12 cellular contexts compared by ENCODE assay signal in genomic region chr10:132774905-132775863, GRCh38. TPM values are rescaled to one million over a fixed set of nuclear protein-coding genes. Genes with fewer than 3 reads are reported as not detected.
DNase-seq lines count a peak whose midpoint lies in the region; ATAC-seq and TF ChIP-seq lines count a peak whose summit lies in the region.
"Had no signal": no experiment of that assay in that cellular context is flagged by ENCODE, and none has a peak within 500 bp of the region (broad histone marks: within the 10 kb centered on the region; RNA-seq: fewer than 3 reads in every experiment).

No MANE protein-coding gene starts in this region.

- no peak overlapping the region for H4K8ac ChIP-seq in H9 (replicated peaks; ENCODE audit: insufficient read length, low read depth, low read length)

- DNase-seq in Ammon's horn (ENCODE audit: low spot score) = peak; percentile 97
- DNase-seq in H9 = peak; percentile 86
- peak in 53 of 58 donors; percentile 9 to 100 (median 84) for DNase-seq in anterior cingulate cortex (lab: John Stamatoyannopoulos, UW)
- no peak for DNase-seq in left lung
- no peak for DNase-seq in CD8-positive, alpha-beta T cell
- DNase-seq: activated CD8-positive, alpha-beta memory T cell treated with anti-CD3 and anti-CD28 coated beads, Interleukin-2, amount 10 ng/mL, durations not matched to agents 7 days and 5 days; adrenal gland; PC-9 had no signal

- no peak overlapping the region for H4K91ac ChIP-seq in H9 (ENCODE audit: insufficient read length, low read depth, low read length)

- peaks cover 4 to 8% (median 6%) of the 10 kb centered on the region in 3 experiments; a peak in 5 of 7 replicates for H3K36me3 Mint-ChIP-seq in H9 (ENCODE audit: insufficient read depth in 1 of 3, low read depth in 3 of 3)
- H3K36me3 Mint-ChIP-seq in CD8-positive, alpha-beta T cell = peaks cover 26% of the 10 kb centered on the region

- no peak overlapping the region for H2AK5ac ChIP-seq in H9 (ENCODE audit: insufficient read length, low read length)

- H3K4me1 ChIP-seq in H9 (ENCODE audit: insufficient read depth, low read length) (no peaks in the 10 kb centered on the region), left lung (no peaks in the 10 kb centered on the region)
- no peaks in the 10 kb centered on the region for H3K4me1 ChIP-seq in CD8-positive, alpha-beta T cell (ENCODE audit: insufficient read depth, low read length)
- H3K4me1 ChIP-seq: adrenal gland had no signal

- peaks cover 0 to 71% of the 10 kb centered on the region in 2 donors for H3K36me3 ChIP-seq in left lung
- H3K36me3 ChIP-seq in CD8-positive, alpha-beta T cell (ENCODE audit: insufficient read depth, low read length) = no peaks in the 10 kb centered on the region

- intact Hi-C loops in left lung (cut with DNase I) = no loop called here
- intact Hi-C loops in CD8-positive, alpha-beta T cell (cut with DNase I, micrococcal nuclease) = no loop called here

- peaks cover 8 to 9% of the 10 kb centered on the region in 2 experiments; a peak in 4 of 5 replicates for H3K9me3 Mint-ChIP-seq in H9
- no peaks in the 10 kb centered on the region for H3K9me3 Mint-ChIP-seq in CD8-positive, alpha-beta T cell

- no peak overlapping the region for H2BK12ac ChIP-seq in H9 (ENCODE audit: insufficient read length, low read depth, low read length)

- H2BK20ac ChIP-seq in H9 (ENCODE audit: low read depth, low read length, poor library complexity, severe bottlenecking) = no peak overlapping the region

- POLR2A ChIA-PET in CD8-positive, alpha-beta T cell (lab: Charles Lee) = no interaction called here

- H4K5ac ChIP-seq in H9 (ENCODE audit: insufficient read length, low read depth, low read length) = no peak overlapping the region

- H3K4ac ChIP-seq in H9 (ENCODE audit: low read depth, low read length) = no peak overlapping the region

- peaks cover 2% of the 10 kb centered on the region; the same call in 1 of the 2 replicates for H3K27me3 Mint-ChIP-seq in H9 (ENCODE audit: low read depth)
- H3K27me3 Mint-ChIP-seq in CD8-positive, alpha-beta T cell (ENCODE audit: low read depth) = no peaks in the 10 kb centered on the region
- H3K27me3 Mint-ChIP-seq: activated CD8-positive, alpha-beta memory T cell treated with anti-CD3 and anti-CD28 coated beads, Interleukin-2, amount 10 ng/mL, durations not matched to agents 7 days and 5 days had no signal

- ATAC-seq in left lung (peak; percentile 59), GM21619 (IDR thresholded peaks at IDR 0.05; ENCODE audit: unreplicated experiment) (no peak), HG02642 (IDR thresholded peaks at IDR 0.05; ENCODE audit: poor library complexity, unreplicated experiment) (no peak), HG03457 (IDR thresholded peaks at IDR 0.05; ENCODE audit: unreplicated experiment) (no peak)
- ATAC-seq in CD8-positive, alpha-beta T cell = no peak
- ATAC-seq: activated CD8-positive, alpha-beta memory T cell treated with anti-CD3 and anti-CD28 coated beads, Interleukin-2, amount 10 ng/mL, durations not matched to agents 7 days and 5 days had no signal

- WGBS in H9 (ENCODE audit: extremely low coverage, insufficient read length, low lambda C conversion rate) = no CpG with 5 or more reads among the region's 22 CpGs

- H3K4me1 Mint-ChIP-seq in H9 = peaks cover 0 to 8% of the 10 kb centered on the region in 2 experiments; a peak in 2 of 4 replicates
- H3K4me1 Mint-ChIP-seq in CD8-positive, alpha-beta T cell (ENCODE audit: low read depth) = no peaks in the 10 kb centered on the region
- H3K4me1 Mint-ChIP-seq: activated CD8-positive, alpha-beta memory T cell treated with anti-CD3 and anti-CD28 coated beads, Interleukin-2, amount 10 ng/mL, durations not matched to agents 7 days and 5 days had no signal

- CTCF ChIA-PET in CD8-positive, alpha-beta T cell (lab: Charles Lee) = no interaction called here

- no peak overlapping the region for H3K23ac ChIP-seq in H9 (ENCODE audit: insufficient read length, low read depth, low read length)

- H2BK120ac ChIP-seq in H9 (ENCODE audit: low read depth, low read length, poor library complexity, severe bottlenecking) = no peak overlapping the region

- 0 out of 2 replicates have a peak overlapping the region, but pooled peaks have one; percentile 62 for H3K14ac ChIP-seq in H9 (ENCODE audit: insufficient read depth, low read length)

- H3K27ac ChIP-seq in H9 (ENCODE audit: insufficient read length, low read depth, low read length) = no peak overlapping the region
- no peak overlapping the region for H3K27ac ChIP-seq in left lung
- no peak overlapping the region for H3K27ac ChIP-seq in CD8-positive, alpha-beta T cell (ENCODE audit: low read depth, low read length)
- H3K27ac ChIP-seq: adrenal gland, PC-9 had no signal

- H3K79me2 ChIP-seq in H9 (ENCODE audit: insufficient read depth, low read length) = no peaks in the 10 kb centered on the region

- TF ChIP-seq CTCF in H9 (conservative IDR thresholded peaks at IDR 0.05) (no peak), left lung (IDR thresholded peaks at IDR 0.05) (no peak)
- TF ChIP-seq CTCF in CD8-positive, alpha-beta T cell (IDR thresholded peaks at IDR 0.05) = no peak

- no peak overlapping the region for H3K9ac ChIP-seq in H9 (ENCODE audit: extremely low read depth, insufficient read length, low read length)

- H3K23me2 ChIP-seq in H9 (ENCODE audit: insufficient read length, low read depth, low read length, poor library complexity, severe bottlenecking) = no peaks in the 10 kb centered on the region

- H3T11ph ChIP-seq in H9 (ENCODE audit: low read length) = no peak overlapping the region

- H3K4me3 ChIP-seq in left lung = no peak overlapping the region
- H3K4me3 ChIP-seq in CD8-positive, alpha-beta T cell (ENCODE audit: low read depth, low read length) = no peak overlapping the region
- H3K4me3 ChIP-seq: adrenal gland, PC-9, smooth muscle cell had no signal

- H2BK5ac ChIP-seq in H9 (ENCODE audit: insufficient read length, low read length) = no peak overlapping the region

- no peaks in the 10 kb centered on the region for H3K79me1 ChIP-seq in H9 (ENCODE audit: insufficient read depth, low read depth, low read length, poor library complexity, severe bottlenecking)

- no peak overlapping the region for H3K4me3 Mint-ChIP-seq in H9
- no peak overlapping the region for H3K4me3 Mint-ChIP-seq in CD8-positive, alpha-beta T cell
- H3K4me3 Mint-ChIP-seq: activated CD8-positive, alpha-beta memory T cell treated with anti-CD3 and anti-CD28 coated beads, Interleukin-2, amount 10 ng/mL, durations not matched to agents 7 days and 5 days had no signal

- H3K56ac ChIP-seq in H9 (ENCODE audit: insufficient read length, low read depth, low read length) = no peak overlapping the region

- H3K27ac Mint-ChIP-seq in H9 = no peak overlapping the region
- H3K27ac Mint-ChIP-seq in CD8-positive, alpha-beta T cell = no peak overlapping the region
- H3K27ac Mint-ChIP-seq: activated CD8-positive, alpha-beta memory T cell treated with anti-CD3 and anti-CD28 coated beads, Interleukin-2, amount 10 ng/mL, durations not matched to agents 7 days and 5 days had no signal

- H2AFZ ChIP-seq in H9 (ENCODE audit: low read length) = no peak overlapping the region
- H2AFZ ChIP-seq: PC-9 had no signal

- no peak overlapping the region for H3K4me2 ChIP-seq in H9 (ENCODE audit: insufficient read depth, insufficient read length, low read length)
- H3K4me2 ChIP-seq: PC-9, smooth muscle cell had no signal

- H3K9me3 ChIP-seq in H9 (ENCODE audit: control insufficient read depth, low read depth, low read length) (no peaks in the 10 kb centered on the region), left lung (no peaks in the 10 kb centered on the region)
- H3K9me3 ChIP-seq in CD8-positive, alpha-beta T cell (ENCODE audit: low read length) = no peaks in the 10 kb centered on the region
- H3K9me3 ChIP-seq: adrenal gland had no signal

- H3K27me3 ChIP-seq in H9 (ENCODE audit: insufficient read depth, low read length) (no peaks in the 10 kb centered on the region), left lung (no peaks in the 10 kb centered on the region)
- H3K27me3 ChIP-seq in CD8-positive, alpha-beta T cell (ENCODE audit: insufficient read depth, low read length) = no peaks in the 10 kb centered on the region
- H3K27me3 ChIP-seq: adrenal gland had no signal

- no peak overlapping the region for H2BK15ac ChIP-seq in H9 (ENCODE audit: low read depth, low read length)

- no peak overlapping the region for H3K18ac ChIP-seq in H9 (ENCODE audit: insufficient read length, low read depth, low read length)

- H4K20me1 ChIP-seq in H9 (ENCODE audit: control insufficient read depth, insufficient read depth, insufficient read length) = no peaks in the 10 kb centered on the region

RNA-seq across cellular contexts. Expression of gene NKX6-2, which starts 10.8 kb away (rescaled TPM):
- 0.13 TPM in 2 replicates for total RNA-seq in H9 (2021)
- total RNA-seq in left lung = not detected
- total RNA-seq in CD8-positive, alpha-beta T cell = not detected
- total RNA-seq: activated CD8-positive, alpha-beta memory T cell treated with anti-CD3 and anti-CD28 coated beads, Interleukin-2, amount 10 ng/mL, durations not matched to agents 7 days and 5 days; adrenal gland; PC-9; smooth muscle cell had no signal

Comparison
In these comparisons a context has a peak if more than half of its experiments do, and no peak if none do; other contexts are left out.
1. DNase-seq: peak in Ammon's horn (single experiment), H9 (single experiment) and anterior cingulate cortex (53 of 58); none in left lung (0 of 2) and CD8-positive, alpha-beta T cell (0 of 7).